Comparison of ENCODE assay signal across 18 cellular contexts in the genomic region with DNA sequence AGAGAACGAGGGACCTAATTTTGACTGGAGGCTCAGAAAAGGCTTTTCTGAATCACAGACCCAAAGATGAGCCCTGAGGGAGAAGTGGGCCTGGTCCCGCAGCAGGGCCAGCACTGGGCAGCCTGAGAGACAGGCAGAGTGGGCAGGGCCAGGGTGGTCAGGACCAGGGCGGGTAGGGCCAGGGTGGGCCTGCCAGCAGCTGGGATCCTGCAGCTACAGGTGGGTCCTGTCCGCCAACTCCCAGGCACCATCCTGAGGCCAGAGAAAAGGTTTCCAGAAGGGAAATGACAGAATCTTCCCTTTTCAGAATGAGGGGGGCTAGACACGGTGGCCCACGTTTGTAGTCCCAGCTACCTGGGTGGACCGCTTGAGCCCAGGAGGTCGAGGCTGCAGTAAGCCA. TPM values are rescaled to one million over a fixed set of nuclear protein-coding genes. Genes with fewer than 3 reads are reported as not detected.
DNase-seq lines count a peak whose midpoint lies in the region; ATAC-seq and TF ChIP-seq lines count a peak whose summit lies in the region.
"Had no signal": no experiment of that assay in that cellular context is flagged by ENCODE, and none has a peak within 500 bp of the region (broad histone marks: within the 10 kb centered on the region; RNA-seq: fewer than 3 reads in every experiment).

No MANE protein-coding gene starts in this region.

- peak overlapping the region; percentile 31 for H3K4me3 Mint-ChIP-seq in endothelial cell (ENCODE audit: unreplicated experiment)
- no peak overlapping the region for H3K4me3 Mint-ChIP-seq in activated T-cell treated with anti-CD3 and anti-CD28 coated beads, Interleukin-2, amount 50 U/mL, for 4 hours

- peak overlapping the region; percentile 4 for H3K27ac Mint-ChIP-seq in endothelial cell (ENCODE audit: unreplicated experiment)

- no peak for ATAC-seq in Right ventricle myocardium inferior
- no peak for ATAC-seq in activated T-cell treated with anti-CD3 and anti-CD28 coated beads, Interleukin-2, amount 50 U/mL, for 4 hours
- ATAC-seq: GM12878, HepG2, Panc1 had no signal

- H3K4me3 ChIP-seq in right atrium auricular region, result no peak overlapping the region
- H3K4me3 ChIP-seq: BLaER1, GM12878 had no signal

- H3K36me3 ChIP-seq in right atrium auricular region, result no peaks in the 10 kb centered on the region

- H3K27me3 Mint-ChIP-seq in endothelial cell (ENCODE audit: unreplicated experiment), result peaks cover 5% of the 10 kb centered on the region
- H3K27me3 Mint-ChIP-seq in activated T-cell treated with anti-CD3 and anti-CD28 coated beads, Interleukin-2, amount 50 U/mL, for 4 hours (ENCODE audit: low read depth), result no peaks in the 10 kb centered on the region

- no peaks in the 10 kb centered on the region for H3K27me3 ChIP-seq in right atrium auricular region
- H3K27me3 ChIP-seq: BLaER1 had no signal

- no peaks in the 10 kb centered on the region for H3K9me3 ChIP-seq in right atrium auricular region
- H3K9me3 ChIP-seq: BLaER1 had no signal

- H3K27ac ChIP-seq in right atrium auricular region, result peak overlapping the region in 1 of 2 donors; percentile 32
- H3K27ac ChIP-seq: BLaER1, KMS-11 had no signal

- peaks cover 69% of the 10 kb centered on the region for H3K4me1 Mint-ChIP-seq in endothelial cell (ENCODE audit: unreplicated experiment)
- H3K4me1 Mint-ChIP-seq in activated T-cell treated with anti-CD3 and anti-CD28 coated beads, Interleukin-2, amount 50 U/mL, for 4 hours (ENCODE audit: low read depth), result peaks cover 15% of the 10 kb centered on the region

- TF ChIP-seq CTCF in right atrium auricular region (IDR thresholded peaks at IDR 0.05) (no peak), endothelial cell (IDR thresholded peaks at IDR 0.05; ENCODE audit: unreplicated experiment) (no peak)

- DNase-seq in right atrium auricular region (ENCODE audit: low spot score), result peak; percentile 47
- DNase-seq in Right ventricle myocardium inferior (ENCODE audit: missing footprints), result no peak
- DNase-seq in endothelial cell (ENCODE audit: low spot score), result no peak
- peak; percentile 49 for DNase-seq in mesenteric fat pad (ENCODE audit: low spot score)
- DNase-seq in NCI-H526 treated with DMSO at 0.1 percent for 48 hours (lab: John Stamatoyannopoulos, UW), result no peak
- DNase-seq in activated T-cell treated with anti-CD3 and anti-CD28 coated beads, Interleukin-2, amount 50 U/mL, for 4 hours, result no peak
- DNase-seq in activated CD4-positive, alpha-beta T cell treated with anti-CD3 and anti-CD28 coated beads, Interleukin-2, amount 50 U/mL, for 1 hour, result no peak
- DNase-seq: DND-41, NCI-H1048, NCI-H146, NCI-H2081 treated with DMSO at 0.1 percent for 48 hours, NCI-H510A treated with DMSO at 0.1 percent for 48 hours, SHP77 had no signal

- H3K36me3 Mint-ChIP-seq in endothelial cell (ENCODE audit: low read depth, unreplicated experiment), result peaks cover 5% of the 10 kb centered on the region
- H3K36me3 Mint-ChIP-seq in activated T-cell treated with anti-CD3 and anti-CD28 coated beads, Interleukin-2, amount 50 U/mL, for 4 hours (ENCODE audit: insufficient read depth), result no peaks in the 10 kb centered on the region

- no peaks in the 10 kb centered on the region for H3K9me3 Mint-ChIP-seq in endothelial cell (ENCODE audit: unreplicated experiment)
- no peaks in the 10 kb centered on the region for H3K9me3 Mint-ChIP-seq in activated T-cell treated with anti-CD3 and anti-CD28 coated beads, Interleukin-2, amount 50 U/mL, for 4 hours

- peaks cover 0 to 93% of the 10 kb centered on the region in 2 donors for H3K4me1 ChIP-seq in right atrium auricular region

- intact Hi-C loops in Right ventricle myocardium inferior (cut with DNase I), result no loop called here

RNA-seq across cellular contexts. Expression of gene LATS2, which starts 23.7 kb away (rescaled TPM):
- total RNA-seq in right atrium auricular region (10 to 100 TPM; 20.9 to 33.3 TPM), Right ventricle myocardium inferior (23.7 TPM), endothelial cell (ENCODE audit: unreplicated experiment) (29.8 TPM), mesenteric fat pad (48.7 TPM)
- 1 to 10 TPM in 2 of 3 donors, under 1 TPM in 1; 0.71 to 1.3 (median 1.2) TPM for total RNA-seq in activated T-cell treated with anti-CD3 and anti-CD28 coated beads, Interleukin-2, amount 50 U/mL, for 4 hours

Comparison
In these comparisons a context has a peak if more than half of its experiments do, and no peak if none do; other contexts are left out.
1. DNase-seq: peak in right atrium auricular region (single experiment) and mesenteric fat pad (single experiment); none in Right ventricle myocardium inferior (single experiment), endothelial cell (single experiment), NCI-H526 treated with DMSO at 0.1 percent for 48 hours (single experiment), activated T-cell treated with anti-CD3 and anti-CD28 coated beads, Interleukin-2, amount 50 U/mL, for 4 hours (single experiment) and activated CD4-positive, alpha-beta T cell treated with anti-CD3 and anti-CD28 coated beads, Interleukin-2, amount 50 U/mL, for 1 hour (single experiment).
2. RNA of gene LATS2, which starts 23.7 kb away (total RNA-seq): 48.7 TPM in mesenteric fat pad (single experiment), 20.9 to 33.3 TPM in right atrium auricular region, 29.8 TPM in endothelial cell (single experiment) and 23.7 TPM in Right ventricle myocardium inferior (single experiment); 0.71 to 1.3 TPM in activated T-cell treated with anti-CD3 and anti-CD28 coated beads, Interleukin-2, amount 50 U/mL, for 4 hours; every median in the first group is over 4 times any median in the second.